ENCODE assay signal across 22 cellular contexts in the genomic region with DNA sequence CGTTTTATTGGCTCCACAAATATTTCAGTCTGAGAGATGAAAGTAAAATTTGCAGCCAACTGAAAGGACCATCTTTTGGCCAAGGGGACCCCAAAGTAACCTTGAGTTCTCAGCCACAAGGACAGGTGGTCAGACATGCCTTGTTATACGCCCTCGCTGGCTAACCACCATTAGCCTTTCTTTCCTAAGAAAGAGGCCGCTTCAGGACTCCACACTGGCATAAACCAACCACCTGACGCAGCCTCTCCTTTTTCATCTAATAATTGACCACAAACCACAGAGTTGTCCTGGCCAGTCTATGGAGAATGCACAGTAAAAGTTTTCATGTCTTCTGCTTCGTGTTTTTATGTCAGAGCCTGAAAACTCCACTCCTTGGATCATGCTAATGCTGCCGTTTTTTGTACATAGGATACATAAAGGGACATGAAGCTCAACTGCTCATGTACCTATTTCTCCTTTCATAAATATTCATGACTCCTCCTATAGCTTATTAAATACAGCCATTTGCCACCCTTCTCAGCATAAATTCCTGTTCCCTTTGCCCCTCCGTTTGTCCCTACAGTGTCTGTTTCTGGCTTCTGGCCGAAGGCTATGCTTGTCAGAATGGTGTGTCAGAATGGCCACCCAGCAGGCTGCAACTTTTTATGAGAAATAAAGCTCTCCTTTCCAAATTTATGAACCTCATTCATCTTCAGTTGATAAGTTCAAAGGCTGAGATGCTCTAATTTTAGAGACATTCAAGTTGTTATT.
"Had no signal": no experiment of that assay in that cellular context is flagged by ENCODE, and none has a peak within 500 bp of the region (broad histone marks: within the 10 kb centered on the region; RNA-seq: fewer than 3 reads in every experiment).

No MANE protein-coding gene starts in this region.

- H3K27ac ChIP-seq: dorsolateral prefrontal cortex, gastrocnemius medialis, hepatocyte, prostate gland, right atrium auricular region, skin epidermis, spleen, testis, tibial artery had no signal

- H3K27me3 ChIP-seq: gastrocnemius medialis, hepatocyte, right atrium auricular region, spleen, testis, tibial artery had no signal

- DNase-seq: dorsolateral prefrontal cortex; effector CD4-positive, alpha-beta T cell; gastrocnemius medialis; head of caudate nucleus; kidney; naive thymus-derived CD4-positive, alpha-beta T cell; nephron progenitor cell; nucleus accumbens; spleen; stimulated activated CD4-positive, alpha-beta T cell treated with anti-CD3 and anti-CD28 coated beads, Interleukin-4, amount 100 ng/mL, for 4 hours; stimulated activated naive CD8-positive, alpha-beta T cell treated with anti-CD3 and anti-CD28 coated beads, Interleukin-15, Interleukin-2, amounts not matched to agents 100 U/mL and 50 U/mL, for 24 hours; substantia nigra; testis; tibial artery had no signal

- H3K4me2 ChIP-seq: hepatocyte had no signal

- H2AFZ ChIP-seq: hepatocyte had no signal

- H3K79me2 ChIP-seq: hepatocyte had no signal

- ATAC-seq: gastrocnemius medialis; left lobe of liver; naive thymus-derived CD4-positive, alpha-beta T cell; sciatic nerve; stimulated activated memory B cell treated with anti-CD40 and anti-IgM and Interleukin-4, amounts not matched to agents 10 μg/mL and 1 μg/mL and 100 μg/mL, for 72 hours; stimulated activated naive CD8-positive, alpha-beta T cell treated with anti-CD3 and anti-CD28 coated beads, Interleukin-15, Interleukin-2, amounts not matched to agents 100 U/mL and 50 U/mL, for 24 hours had no signal

- H3K9me3 ChIP-seq: gastrocnemius medialis, prostate gland, right atrium auricular region, testis, tibial artery had no signal

- H3K4me1 ChIP-seq: gastrocnemius medialis, prostate gland, right atrium auricular region, spleen, testis, tibial artery had no signal

- H3K36me3 ChIP-seq: gastrocnemius medialis, prostate gland, right atrium auricular region, spleen, tibial artery had no signal

- H3K4me3 ChIP-seq: dorsolateral prefrontal cortex, gastrocnemius medialis, hepatocyte, lung, prostate gland, right atrium auricular region, skin epidermis, spleen, testis, tibial artery had no signal
